ENCODE assay signal across 33 cellular contexts in genomic region chr15:34358948-34359347, GRCh38. TPM values are rescaled to one million over a fixed set of nuclear protein-coding genes. Genes with fewer than 3 reads are reported as not detected.
"Had no signal": no experiment of that assay in that cellular context is flagged by ENCODE, and none has a peak within 500 bp of the region (broad histone marks: within the 10 kb centered on the region; RNA-seq: fewer than 3 reads in every experiment).

No MANE protein-coding gene starts in this region.

- H3K4me3 Mint-ChIP-seq: dendritic cell treated with granulocyte-macrophage colony-stimulating factor and Interleukin-4, amounts not matched to agents 40 ng/mL and 50 ng/mL, for 4 days; endodermal cell; natural killer cell; stimulated activated naive B cell treated with anti-CD40 and anti-IgM and Interleukin-4, amounts not matched to agents 10 μg/mL and 1 μg/mL and 100 μg/mL, for 72 hours; stimulated activated naive CD8-positive, alpha-beta T cell treated with anti-CD3 and anti-CD28 coated beads, Interleukin-15, Interleukin-2, amounts not matched to agents 100 ng/mL and 50 ng/mL, for 24 hours had no signal

- H3K27me3 Mint-ChIP-seq: dendritic cell treated with granulocyte-macrophage colony-stimulating factor and Interleukin-4, amounts not matched to agents 40 ng/mL and 50 ng/mL, for 4 days; stimulated activated naive B cell treated with anti-CD40 and anti-IgM and Interleukin-4, amounts not matched to agents 10 μg/mL and 1 μg/mL and 100 μg/mL, for 72 hours; stimulated activated naive CD8-positive, alpha-beta T cell treated with anti-CD3 and anti-CD28 coated beads, Interleukin-15, Interleukin-2, amounts not matched to agents 100 ng/mL and 50 ng/mL, for 24 hours had no signal

- H3K36me3 Mint-ChIP-seq: natural killer cell had no signal

- H3K27ac ChIP-seq: foreskin keratinocyte, gastroesophageal sphincter, heart left ventricle, hepatocyte, left lung, ovary, psoas muscle, sigmoid colon had no signal

- H3K4me1 Mint-ChIP-seq: endodermal cell had no signal

- ATAC-seq: gastroesophageal sphincter; left cardiac atrium; natural killer cell; psoas muscle; right cardiac atrium; stimulated activated naive B cell treated with anti-CD40 and anti-IgM and Interleukin-4, amounts not matched to agents 10 μg/mL and 1 μg/mL and 100 μg/mL, for 72 hours had no signal

- FAIRE-seq: islet of Langerhans had no signal

- H3K4me2 ChIP-seq: hepatocyte had no signal

- H3K4me1 ChIP-seq: colonic mucosa, foreskin keratinocyte, gastroesophageal sphincter, heart left ventricle, left lung, psoas muscle, sigmoid colon had no signal

- H2AFZ ChIP-seq: hepatocyte had no signal

- H3K9me3 Mint-ChIP-seq: dendritic cell treated with granulocyte-macrophage colony-stimulating factor and Interleukin-4, amounts not matched to agents 40 ng/mL and 50 ng/mL, for 4 days; endodermal cell; natural killer cell; stimulated activated naive B cell treated with anti-CD40 and anti-IgM and Interleukin-4, amounts not matched to agents 10 μg/mL and 1 μg/mL and 100 μg/mL, for 72 hours; stimulated activated naive CD8-positive, alpha-beta T cell treated with anti-CD3 and anti-CD28 coated beads, Interleukin-15, Interleukin-2, amounts not matched to agents 100 ng/mL and 50 ng/mL, for 24 hours had no signal

- H3K36me3 ChIP-seq: ovary had no signal

- H3K27me3 ChIP-seq: colonic mucosa, foreskin keratinocyte, gastroesophageal sphincter, heart left ventricle, hepatocyte, left lung, ovary, sigmoid colon, suprapubic skin, transverse colon had no signal

- DNase-seq: central memory CD4-positive, alpha-beta T cell; effector CD8-positive, alpha-beta T cell; endodermal cell; foreskin keratinocyte; heart left ventricle; left cardiac atrium; left lung; natural killer cell; occipital lobe; ovary; psoas muscle; right cardiac atrium; sigmoid colon; stimulated activated CD4-positive, alpha-beta T cell treated with anti-CD3 and anti-CD28 coated beads, Interleukin-4, amount 100 ng/mL, for 4 hours; stimulated activated naive B cell treated with anti-CD40 and anti-IgM and Interleukin-4, amounts not matched to agents 10 μg/mL and 1 μg/mL and 100 μg/mL, for 72 hours had no signal

- H3K9me3 ChIP-seq: colonic mucosa, gastroesophageal sphincter, heart left ventricle, left lung, ovary, psoas muscle, sigmoid colon, suprapubic skin, transverse colon had no signal

- H3K4me3 ChIP-seq: colonic mucosa, gastroesophageal sphincter, heart left ventricle, hepatocyte, left lung, ovary, psoas muscle, sigmoid colon, suprapubic skin, transverse colon had no signal

- H3K79me2 ChIP-seq: hepatocyte had no signal

- H3K27ac Mint-ChIP-seq: dendritic cell treated with granulocyte-macrophage colony-stimulating factor and Interleukin-4, amounts not matched to agents 40 ng/mL and 50 ng/mL, for 4 days; endodermal cell; natural killer cell; stimulated activated naive B cell treated with anti-CD40 and anti-IgM and Interleukin-4, amounts not matched to agents 10 μg/mL and 1 μg/mL and 100 μg/mL, for 72 hours; stimulated activated naive CD8-positive, alpha-beta T cell treated with anti-CD3 and anti-CD28 coated beads, Interleukin-15, Interleukin-2, amounts not matched to agents 100 ng/mL and 50 ng/mL, for 24 hours had no signal

RNA-seq across cellular contexts. Expression of gene NUTM1, which starts 15.8 kb away (rescaled TPM):
- total RNA-seq: cerebellum, colonic mucosa, esophagus mucosa, fibroblast of lung, foreskin keratinocyte, heart left ventricle, hepatocyte, kidney epithelial cell, left cardiac atrium, left lung, lower leg skin, lung microvascular endothelial cell, natural killer cell, occipital lobe, ovary, psoas muscle, renal cortical epithelial cell, right cardiac atrium, sigmoid colon, skeletal muscle tissue, transverse colon, urinary bladder had no signal
- polyA plus RNA-seq: fibroblast of lung, foreskin keratinocyte, heart left ventricle, hepatocyte, neural cell, ovary, right cardiac atrium had no signal
